Comparison of ENCODE assay signal across 8 cellular contexts in genomic region chr20:16729565-16730460, GRCh38. TPM values are rescaled to one million over a fixed set of nuclear protein-coding genes. Genes with fewer than 3 reads are reported as not detected.
A peak's percentile ranks its signal among the peaks of the same experiment; 100 is the strongest.
DNase-seq lines count a peak whose midpoint lies in the region; ATAC-seq and TF ChIP-seq lines count a peak whose summit lies in the region.

TSS of gene SNRPB2 (plus strand) at chr20:16730026. CDS start at chr20:16731703, 1,677 bp downstream.

- H3K4me3 ChIP-seq in osteoblast (ENCODE audit: insufficient read depth, low read length) (peak within 1 kb of the TSS; percentile 85), thoracic aorta (peak within 1 kb of the TSS; percentile 99)

- peaks cover 47% of the 10 kb centered on the region for H3K4me1 Mint-ChIP-seq in activated naive CD8-positive, alpha-beta T cell (ENCODE audit: low read depth)
- H3K4me1 Mint-ChIP-seq in glutamatergic neuron (ENCODE audit: low read depth, unreplicated experiment): peaks cover 7% of the 10 kb centered on the region

- H3K27ac ChIP-seq in osteoblast (ENCODE audit: low read depth, low read length) (peak within 1 kb of the TSS; percentile 88), thoracic aorta (peak within 1 kb of the TSS; percentile 78 to 81)

- H3K36me3 Mint-ChIP-seq in activated naive CD8-positive, alpha-beta T cell: peaks cover 15% of the 10 kb centered on the region
- H3K36me3 Mint-ChIP-seq in glutamatergic neuron (ENCODE audit: unreplicated experiment): peaks cover 5% of the 10 kb centered on the region

- no peaks in the 10 kb centered on the region for H3K9me3 ChIP-seq in osteoblast (ENCODE audit: low read depth, low read length)
- H3K9me3 ChIP-seq in thoracic aorta: no peaks in the 10 kb centered on the region

- ATAC-seq in HG02610 (IDR thresholded peaks at IDR 0.05; ENCODE audit: unreplicated experiment) (peak; percentile 99), thoracic aorta (ENCODE audit: insufficient number of reproducible peaks, low FRiP score, low read depth) (peak; percentile 94)

- H3K4me3 Mint-ChIP-seq in activated naive CD8-positive, alpha-beta T cell: peak within 1 kb of the TSS; percentile 99
- H3K4me3 Mint-ChIP-seq in glutamatergic neuron (ENCODE audit: unreplicated experiment): peak within 1 kb of the TSS; percentile 98

- DNase-seq in GM10248 (ENCODE audit: extremely low spot score): peak; percentile 91
- peak; percentile 92 for DNase-seq in NCI-H1092 treated with DMSO at 0.1 percent for 48 hours (lab: John Stamatoyannopoulos, UW)
- DNase-seq in SKM-1 (lab: John Stamatoyannopoulos, UW; ENCODE audit: unreplicated experiment): peak; percentile 55
- peak; percentile 93 for DNase-seq in glutamatergic neuron
- peak; percentile 94 for DNase-seq in osteoblast (ENCODE audit: insufficient read length, low spot score, missing footprints)
- DNase-seq in thoracic aorta (ENCODE audit: low spot score): peak; percentile 73

- H3K4me1 ChIP-seq in osteoblast (ENCODE audit: insufficient read depth, low read length): peaks cover 7% of the 10 kb centered on the region
- peaks cover 10 to 12% of the 10 kb centered on the region in 2 donors for H3K4me1 ChIP-seq in thoracic aorta (ENCODE audit: control insufficient read depth in 1 of 2, low read depth in 2 of 2)

- H3K27me3 ChIP-seq in osteoblast (ENCODE audit: insufficient read depth, low read length) (peaks cover 10% of the 10 kb centered on the region), thoracic aorta (replicated peaks; ENCODE audit: insufficient read depth) (no peaks in the 10 kb centered on the region)

- H3K9me3 Mint-ChIP-seq in activated naive CD8-positive, alpha-beta T cell (ENCODE audit: low read depth): peaks cover 8% of the 10 kb centered on the region
- H3K9me3 Mint-ChIP-seq in glutamatergic neuron (ENCODE audit: unreplicated experiment): peaks cover 2% of the 10 kb centered on the region

- CTCF ChIA-PET in GM10248 (lab: Yijun Ruan, JAX): interaction anchor here (1.5 kb wide), 1 partner anchor 10 kb away, joined by 3 read pairs; no protein-coding TSS in a partner anchor

- POLR2A ChIA-PET in GM10248 (lab: Yijun Ruan, JAX): no interaction called here

- H3K36me3 ChIP-seq in osteoblast (ENCODE audit: insufficient read depth, low read length): peaks cover 24% of the 10 kb centered on the region
- H3K36me3 ChIP-seq in thoracic aorta: peaks cover 9% of the 10 kb centered on the region

- peak within 1 kb of the TSS; percentile 98 for H2AFZ ChIP-seq in osteoblast (ENCODE audit: low read length)

- H3K27ac Mint-ChIP-seq in activated naive CD8-positive, alpha-beta T cell: peak within 1 kb of the TSS; percentile 99
- peak within 1 kb of the TSS; percentile 98 for H3K27ac Mint-ChIP-seq in glutamatergic neuron (ENCODE audit: unreplicated experiment)

- peaks cover 6% of the 10 kb centered on the region for H4K20me1 ChIP-seq in osteoblast (ENCODE audit: insufficient read depth, low read length)

- H3K27me3 Mint-ChIP-seq in activated naive CD8-positive, alpha-beta T cell: peaks cover 17% of the 10 kb centered on the region
- peaks cover 4% of the 10 kb centered on the region for H3K27me3 Mint-ChIP-seq in glutamatergic neuron (ENCODE audit: unreplicated experiment)

- peak within 1 kb of the TSS; percentile 96 for H3K4me2 ChIP-seq in osteoblast (ENCODE audit: insufficient read depth, low read length)

- peaks cover 43% of the 10 kb centered on the region for H3K79me2 ChIP-seq in osteoblast (ENCODE audit: insufficient read depth, low read length)

- TF ChIP-seq CTCF in GM10248 (IDR thresholded peaks at IDR 0.05; ENCODE audit: control extremely low read depth, extremely low read depth, low read depth, missing control alignments) (no peak), glutamatergic neuron (IDR thresholded peaks at IDR 0.05; ENCODE audit: partially characterized antibody, unreplicated experiment) (no peak), osteoblast (IDR thresholded peaks at IDR 0.05; ENCODE audit: extremely low read depth, low read depth, low read length) (no peak), thoracic aorta (IDR thresholded peaks at IDR 0.05) (peak; percentile 6)

RNA-seq across cellular contexts. Expression of gene SNRPB2, which starts in this region (rescaled TPM):
- total RNA-seq in glutamatergic neuron (ENCODE audit: unreplicated experiment) (81.3 TPM), osteoblast (50.3 and 60.4 TPM in 2 replicates), thoracic aorta (10 to 100 TPM; 14.9 to 25.6 TPM)

Comparison
In these comparisons a context has a peak if more than half of its experiments do, and no peak if none do; other contexts are left out.
1. Peak in every context shown above with its lines: DNase-seq, ATAC-seq, H3K4me3 ChIP-seq and H3K27ac ChIP-seq.